8 cellular contexts compared by ENCODE assay signal in genomic region chr7:66204822-66205735, GRCh38. TPM values are rescaled to one million over a fixed set of nuclear protein-coding genes. Genes with fewer than 3 reads are reported as not detected.
A peak's percentile ranks its signal among the peaks of the same experiment; 100 is the strongest.
DNase-seq lines count a peak whose midpoint lies in the region; ATAC-seq and TF ChIP-seq lines count a peak whose summit lies in the region.

TSS of gene TPST1 (plus strand) at chr7:66205334. CDS start at chr7:66240426, 35,092 bp downstream.

- H3K9me3 ChIP-seq in SU-DHL-6 (ENCODE audit: insufficient read depth, low read length) (no peaks in the 10 kb centered on the region), adipocyte (ENCODE audit: control insufficient read depth, low read length) (no peaks in the 10 kb centered on the region), cardiac muscle cell (ENCODE audit: low read depth) (no peaks in the 10 kb centered on the region), parathyroid adenoma (ENCODE audit: control insufficient read depth, low read length) (no peaks in the 10 kb centered on the region), tibial artery (no peaks in the 10 kb centered on the region)

- H3K27ac ChIP-seq in SU-DHL-6 (ENCODE audit: low read depth, low read length): no peak within 1 kb of the TSS
- peak within 1 kb of the TSS; percentile 36 for H3K27ac ChIP-seq in cardiac muscle cell
- peak within 1 kb of the TSS; percentile 57 for H3K27ac ChIP-seq in parathyroid adenoma
- H3K27ac ChIP-seq in tibial artery: peak within 1 kb of the TSS; percentile 73 to 79

- DNase-seq in NCI-H1092 treated with DMSO at 0.1 percent for 48 hours (lab: John Stamatoyannopoulos, UW) (peak; percentile 98), adipocyte (ENCODE audit: low read depth) (peak; percentile 93), cardiac muscle cell (ENCODE audit: low read depth in 1 of 2, low spot score in 1 of 2) (peak; percentile 90 to 96), tibial artery (peak; percentile 81 to 91)

- no peaks in the 10 kb centered on the region for H3K36me3 ChIP-seq in SU-DHL-6 (ENCODE audit: low read length)
- no peaks in the 10 kb centered on the region for H3K36me3 ChIP-seq in adipocyte (ENCODE audit: control insufficient read depth, insufficient read depth, low read length, severe bottlenecking)
- H3K36me3 ChIP-seq in cardiac muscle cell: no peaks in the 10 kb centered on the region
- no peaks in the 10 kb centered on the region for H3K36me3 ChIP-seq in parathyroid adenoma (ENCODE audit: control insufficient read depth, insufficient read depth, low read length)
- H3K36me3 ChIP-seq in tibial artery: no peaks in the 10 kb centered on the region

- H3K4me1 ChIP-seq in adipocyte (ENCODE audit: control insufficient read depth, insufficient read depth, low read length) (peaks cover 31% of the 10 kb centered on the region), cardiac muscle cell (ENCODE audit: low read depth) (no peaks in the 10 kb centered on the region), parathyroid adenoma (no peaks in the 10 kb centered on the region), tibial artery (peaks cover 0 to 24% (median 12%) of the 10 kb centered on the region in 4 donors)

- H3K4me3 ChIP-seq in SU-DHL-6 (ENCODE audit: insufficient read depth, low read length, poor library complexity, severe bottlenecking) (peak within 1 kb of the TSS; percentile 73), adipocyte (ENCODE audit: low read length) (peak within 1 kb of the TSS; percentile 94), cardiac muscle cell (peak within 1 kb of the TSS; percentile 83), parathyroid adenoma (ENCODE audit: low read depth, low read length) (peak within 1 kb of the TSS; percentile 75), tibial artery (peak within 1 kb of the TSS; percentile 84)

- no peaks in the 10 kb centered on the region; the same call in 1 of the 2 replicates for H3F3A ChIP-seq in SU-DHL-6 (ENCODE audit: insufficient read depth)

- H3K9ac ChIP-seq in SU-DHL-6 (ENCODE audit: low read length) (peak within 1 kb of the TSS; percentile 76), adipocyte (ENCODE audit: low read length) (peak within 1 kb of the TSS; percentile 94), parathyroid adenoma (peak within 1 kb of the TSS; percentile 20)

- H4K20me1 ChIP-seq in SU-DHL-6 (ENCODE audit: low read depth, low read length): no peaks in the 10 kb centered on the region

- H3K79me2 ChIP-seq in SU-DHL-6 (ENCODE audit: insufficient read depth, low read length): no peaks in the 10 kb centered on the region; the same call in 1 of the 2 replicates
- no peaks in the 10 kb centered on the region for H3K79me2 ChIP-seq in parathyroid adenoma

- ATAC-seq in HG02610 (IDR thresholded peaks at IDR 0.05; ENCODE audit: unreplicated experiment): peak; percentile 95

- TF ChIP-seq CTCF in GM12872 (IDR thresholded peaks at IDR 0.05; ENCODE audit: insufficient read depth, low read depth, low read length) (peak; percentile 73), SU-DHL-6 (IDR thresholded peaks at IDR 0.05; ENCODE audit: insufficient read depth, low read length, poor library complexity, severe bottlenecking) (peak; percentile 27), cardiac muscle cell (IDR thresholded peaks at IDR 0.05; ENCODE audit: low read depth, low read length) (peak; percentile 44), parathyroid adenoma (IDR thresholded peaks at IDR 0.05) (peak; percentile 73), tibial artery (IDR thresholded peaks at IDR 0.05) (peak; percentile 55 to 61)

- H3K4me2 ChIP-seq in SU-DHL-6 (ENCODE audit: low read depth, low read length, poor library complexity, severe bottlenecking) (peak within 1 kb of the TSS; percentile 77), parathyroid adenoma (ENCODE audit: low read length) (peak within 1 kb of the TSS; percentile 93)

- intact Hi-C loops in tibial artery (cut with DNase I; ENCODE audit: low total_unique reads): no loop called here

- H2AFZ ChIP-seq in SU-DHL-6 (ENCODE audit: low read depth, low read length, severe bottlenecking) (peak within 1 kb of the TSS; percentile 95), parathyroid adenoma (peak within 1 kb of the TSS; percentile 88)

- H3K9me2 ChIP-seq in SU-DHL-6 (replicated peaks; ENCODE audit: insufficient read depth, low read length): no peaks in the 10 kb centered on the region

- H3K27me3 ChIP-seq in SU-DHL-6 (ENCODE audit: low read length) (no peaks in the 10 kb centered on the region), adipocyte (replicated peaks; ENCODE audit: control insufficient read depth, insufficient read depth, low read length) (no peaks in the 10 kb centered on the region), cardiac muscle cell (no peaks in the 10 kb centered on the region), parathyroid adenoma (ENCODE audit: control insufficient read depth, insufficient read depth, low read length) (no peaks in the 10 kb centered on the region), tibial artery (no peaks in the 10 kb centered on the region)

RNA-seq across cellular contexts. Expression of gene TPST1, which starts in this region (rescaled TPM):
- 20.4 and 21.1 TPM in 2 replicates for total RNA-seq in cardiac muscle cell
- polyA plus RNA-seq in cardiac muscle cell: 23.7 and 24.8 TPM in 2 replicates

Comparison
In these comparisons a context has a peak if more than half of its experiments do, and no peak if none do; other contexts are left out.
1. H3K9ac ChIP-seq: peak in every context shown above with its lines; median percentile 94 in adipocyte; 76 in SU-DHL-6; 20 in parathyroid adenoma.